ENCODE assay signal across 8 cellular contexts in genomic region chr13:106536244-106537034, GRCh38. TPM values are rescaled to one million over a fixed set of nuclear protein-coding genes. Genes with fewer than 3 reads are reported as not detected.
DNase-seq lines count a peak whose midpoint lies in the region; ATAC-seq and TF ChIP-seq lines count a peak whose summit lies in the region.

No MANE protein-coding gene starts in this region.

- ATAC-seq in GM18909 (IDR thresholded peaks at IDR 0.05; ENCODE audit: poor library complexity, unreplicated experiment) (peak; percentile 40), HG03280 (IDR thresholded peaks at IDR 0.05; ENCODE audit: unreplicated experiment) (peak; percentile 37)

- TF ChIP-seq POLR2A in lower leg skin (IDR thresholded peaks at IDR 0.05): no peak

- H3K4me3 ChIP-seq in AG10803 (ENCODE audit: low read length): peak overlapping the region; percentile 69
- peak overlapping the region; percentile 47 for H3K4me3 ChIP-seq in lower leg skin (ENCODE audit: low read depth, poor library complexity, severe bottlenecking)

- peak; percentile 96 for TF ChIP-seq CTCF in AG10803 (conservative IDR thresholded peaks at IDR 0.05; ENCODE audit: low read length)
- peak in 1 of 3 donors; percentile 75 for TF ChIP-seq CTCF in lower leg skin (IDR thresholded peaks at IDR 0.05)

- intact Hi-C loops in lower leg skin (cut with DNase I; ENCODE audit: low total_unique reads): loop anchor here (10.0 kb wide), 2 partner anchors 1762 to 1972 kb away; no protein-coding TSS in a partner anchor

- WGBS in lower leg skin, 2 donors: 6% methylated on average over 42 to 50 of the region's 50 CpGs

- DNase-seq in AG10803 (ENCODE audit: low read depth): peak; percentile 76
- DNase-seq in NCI-H510A treated with DMSO at 0.1 percent for 48 hours (lab: John Stamatoyannopoulos, UW): peak; percentile 87
- peak; percentile 85 to 87 for DNase-seq in activated CD4-positive, alpha-beta T cell treated with anti-CD3 and anti-CD28 coated beads, Interleukin-2, amount 50 U/mL, for 4 hours
- DNase-seq in dermis microvascular lymphatic vessel endothelial cell (ENCODE audit: low read depth in 2 of 2): peak; percentile 75 to 92
- DNase-seq in lower leg skin (ENCODE audit: low spot score in 2 of 2): peak; percentile 76 to 97
- peak; percentile 76 to 95 for DNase-seq in stimulated activated CD4-positive, alpha-beta T cell treated with anti-CD3 and anti-CD28 coated beads, Interleukin-4, amount 100 ng/mL, for 4 hours

RNA-seq across cellular contexts. Expression of gene EFNB2, which starts 1.0 kb away (rescaled TPM):
- total RNA-seq in dermis microvascular lymphatic vessel endothelial cell (64.9 and 67.3 TPM in 2 replicates), lower leg skin (10 to 100 TPM; 12.1 to 41.3 (median 26.4) TPM)

RNA-seq across cellular contexts. Expression of gene ARGLU1, which starts 31.5 kb away (rescaled TPM):
- total RNA-seq in dermis microvascular lymphatic vessel endothelial cell: 23.2 and 33.0 TPM in 2 replicates
- 10 to 100 TPM; 44.7 to 73.0 (median 48.4) TPM for total RNA-seq in lower leg skin

Comparison
In these comparisons a context has a peak if more than half of its experiments do, and no peak if none do; other contexts are left out.
1. Peak in every context shown above with its lines: DNase-seq, ATAC-seq and H3K4me3 ChIP-seq.